ENCODE assay signal across 22 cellular contexts in genomic region chr6:133724726-133725125, GRCh38.
A peak's percentile ranks its signal among the peaks of the same experiment; 100 is the strongest.
DNase-seq lines count a peak whose midpoint lies in the region; ATAC-seq, FAIRE-seq and TF ChIP-seq lines count a peak whose summit lies in the region.
"Had no signal": no experiment of that assay in that cellular context is flagged by ENCODE, and none has a peak within 500 bp of the region (broad histone marks: within the 10 kb centered on the region; RNA-seq: fewer than 3 reads in every experiment).

No MANE protein-coding gene starts in this region.

- H3K79me2 ChIP-seq in ACC112 (ENCODE audit: control insufficient read depth, insufficient read depth, low read length, unreplicated experiment) (no peaks in the 10 kb centered on the region), astrocyte (ENCODE audit: insufficient read depth, low read length) (no peaks in the 10 kb centered on the region), neural progenitor cell (ENCODE audit: low read depth) (no peaks in the 10 kb centered on the region)

- ATAC-seq in CD4-positive, alpha-beta T cell (ENCODE audit: poor library complexity), result no peak
- no peak for ATAC-seq in left lobe of liver
- ATAC-seq: A549 had no signal

- H3K4me2 ChIP-seq in astrocyte (ENCODE audit: low read length) (peak overlapping the region; percentile 25), neural progenitor cell (no peak overlapping the region)
- H3K4me2 ChIP-seq: A549 had no signal

- H3K4me1 ChIP-seq in ACC112 (ENCODE audit: control insufficient read depth, insufficient read depth, low read length, unreplicated experiment) (peaks cover 7% of the 10 kb centered on the region), astrocyte (ENCODE audit: insufficient read depth, low read length) (no peaks in the 10 kb centered on the region), neural progenitor cell (peaks cover 5% of the 10 kb centered on the region)
- H3K4me1 ChIP-seq: A549, breast epithelium, right atrium auricular region had no signal

- TF ChIP-seq CTCF in astrocyte (IDR thresholded peaks at IDR 0.05; ENCODE audit: insufficient read depth, low read depth, low read length), result no peak
- TF ChIP-seq CTCF in CD4-positive, alpha-beta T cell (IDR thresholded peaks at IDR 0.05), result no peak
- TF ChIP-seq CTCF in neural progenitor cell (IDR thresholded peaks at IDR 0.05), result no peak

- H3K9me3 ChIP-seq in astrocyte (ENCODE audit: insufficient read depth, low read depth, low read length) (no peaks in the 10 kb centered on the region), neural progenitor cell (ENCODE audit: low read depth) (no peaks in the 10 kb centered on the region)
- H3K9me3 ChIP-seq in CD4-positive, alpha-beta T cell (ENCODE audit: control insufficient read depth, low read length), result no peaks in the 10 kb centered on the region
- H3K9me3 ChIP-seq: neutrophil had no signal

- H3K27me3 Mint-ChIP-seq in astrocyte (ENCODE audit: low read depth, unreplicated experiment), result no peaks in the 10 kb centered on the region
- H3K27me3 Mint-ChIP-seq in CD4-positive, alpha-beta T cell, result peaks cover 7% of the 10 kb centered on the region
- H3K27me3 Mint-ChIP-seq in neural progenitor cell (ENCODE audit: insufficient read depth, low read depth), result no peaks in the 10 kb centered on the region
- H3K27me3 Mint-ChIP-seq: activated naive CD4-positive, alpha-beta T cell treated with anti-CD3 and anti-CD28 coated beads, Interleukin-2, amount 10 ng/mL, durations not matched to agents 7 days and 5 days; stimulated activated naive CD8-positive, alpha-beta T cell treated with anti-CD3 and anti-CD28 coated beads, Interleukin-15, Interleukin-2, amounts not matched to agents 100 ng/mL and 50 ng/mL, for 24 hours; type B pancreatic cell had no signal

- H3K4me3 Mint-ChIP-seq in astrocyte (ENCODE audit: unreplicated experiment) (no peak overlapping the region), neural progenitor cell (no peak overlapping the region)
- no peak overlapping the region for H3K4me3 Mint-ChIP-seq in CD4-positive, alpha-beta T cell
- H3K4me3 Mint-ChIP-seq: activated CD4-positive, alpha-beta T cell treated with anti-CD3 and anti-CD28 coated beads, Interleukin-2, amount 10 ng/mL, durations not matched to agents 24 days and 14 days; activated naive CD4-positive, alpha-beta T cell treated with anti-CD3 and anti-CD28 coated beads, Interleukin-2, amount 10 ng/mL, durations not matched to agents 7 days and 5 days; stimulated activated naive CD8-positive, alpha-beta T cell treated with anti-CD3 and anti-CD28 coated beads, Interleukin-15, Interleukin-2, amounts not matched to agents 100 ng/mL and 50 ng/mL, for 24 hours; type B pancreatic cell had no signal

- peak overlapping the region; percentile 39 for H3K27ac ChIP-seq in ACC112 (ENCODE audit: low read depth, low read length)
- H3K27ac ChIP-seq in astrocyte (ENCODE audit: low read depth, low read length), result no peak overlapping the region
- no peak overlapping the region for H3K27ac ChIP-seq in CD4-positive, alpha-beta T cell (ENCODE audit: low read depth, low read length)
- no peak overlapping the region for H3K27ac ChIP-seq in neural progenitor cell
- H3K27ac ChIP-seq: A549, breast epithelium, neutrophil, right atrium auricular region had no signal

- H4K20me1 ChIP-seq in astrocyte (ENCODE audit: insufficient read depth, low read length) (no peaks in the 10 kb centered on the region), neural progenitor cell (ENCODE audit: low read depth) (no peaks in the 10 kb centered on the region)

- H3K27me3 ChIP-seq in ACC112 (ENCODE audit: insufficient read depth, low read length), result no peaks in the 10 kb centered on the region
- H3K27me3 ChIP-seq in astrocyte (ENCODE audit: insufficient read depth, low read length), result no peaks in the 10 kb centered on the region
- no peaks in the 10 kb centered on the region for H3K27me3 ChIP-seq in CD4-positive, alpha-beta T cell (ENCODE audit: control insufficient read depth, insufficient read depth, low read length)
- H3K27me3 ChIP-seq in neural progenitor cell, result no peaks in the 10 kb centered on the region
- H3K27me3 ChIP-seq: breast epithelium, neutrophil, right atrium auricular region had no signal

- no peak overlapping the region for H3K9ac ChIP-seq in astrocyte (ENCODE audit: low read length)
- no peak overlapping the region for H3K9ac ChIP-seq in neural progenitor cell

- peak overlapping the region; percentile 5; the same call in 1 of the 2 replicates for H3K4me3 ChIP-seq in ACC112 (ENCODE audit: low read depth, low read length)
- H3K4me3 ChIP-seq in astrocyte (ENCODE audit: insufficient read depth, low read depth, low read length), result no peak overlapping the region
- no peak overlapping the region for H3K4me3 ChIP-seq in neural progenitor cell
- H3K4me3 ChIP-seq: A549, breast epithelium, right atrium auricular region had no signal

- H3K27ac Mint-ChIP-seq in astrocyte (ENCODE audit: unreplicated experiment) (peak overlapping the region; percentile 81), neural progenitor cell (no peak overlapping the region)
- H3K27ac Mint-ChIP-seq in CD4-positive, alpha-beta T cell, result no peak overlapping the region
- H3K27ac Mint-ChIP-seq: activated CD4-positive, alpha-beta T cell treated with anti-CD3 and anti-CD28 coated beads, Interleukin-2, amount 10 ng/mL, durations not matched to agents 24 days and 14 days; activated naive CD4-positive, alpha-beta T cell treated with anti-CD3 and anti-CD28 coated beads, Interleukin-2, amount 10 ng/mL, durations not matched to agents 7 days and 5 days; stimulated activated naive CD8-positive, alpha-beta T cell treated with anti-CD3 and anti-CD28 coated beads, Interleukin-15, Interleukin-2, amounts not matched to agents 100 ng/mL and 50 ng/mL, for 24 hours; type B pancreatic cell had no signal

- intact Hi-C loops in CD4-positive, alpha-beta T cell (cut with DNase I, micrococcal nuclease), result no loop called here

- CTCF ChIA-PET in CD4-positive, alpha-beta T cell (lab: Charles Lee), result no interaction called here

- H3K36me3 Mint-ChIP-seq in astrocyte (ENCODE audit: low read depth, unreplicated experiment), result no peaks in the 10 kb centered on the region
- no peaks in the 10 kb centered on the region for H3K36me3 Mint-ChIP-seq in CD4-positive, alpha-beta T cell (ENCODE audit: low read depth)
- no peaks in the 10 kb centered on the region for H3K36me3 Mint-ChIP-seq in neural progenitor cell
- H3K36me3 Mint-ChIP-seq: activated naive CD4-positive, alpha-beta T cell treated with anti-CD3 and anti-CD28 coated beads, Interleukin-2, amount 10 ng/mL, durations not matched to agents 7 days and 5 days had no signal

- peaks cover 8% of the 10 kb centered on the region for H3K4me1 Mint-ChIP-seq in astrocyte (ENCODE audit: low read depth, unreplicated experiment)
- no peaks in the 10 kb centered on the region for H3K4me1 Mint-ChIP-seq in CD4-positive, alpha-beta T cell (ENCODE audit: low read depth)
- H3K4me1 Mint-ChIP-seq in neural progenitor cell, result no peaks in the 10 kb centered on the region
- H3K4me1 Mint-ChIP-seq: activated CD4-positive, alpha-beta T cell treated with anti-CD3 and anti-CD28 coated beads, Interleukin-2, amount 10 ng/mL, durations not matched to agents 24 days and 14 days; activated naive CD4-positive, alpha-beta T cell treated with anti-CD3 and anti-CD28 coated beads, Interleukin-2, amount 10 ng/mL, durations not matched to agents 7 days and 5 days had no signal

- H2AFZ ChIP-seq in ACC112 (ENCODE audit: low read length, unreplicated experiment), result peak overlapping the region; percentile 35
- H2AFZ ChIP-seq in astrocyte (ENCODE audit: low read depth, low read length), result no peak overlapping the region
- no peak overlapping the region for H2AFZ ChIP-seq in neural progenitor cell (replicated peaks)

- FAIRE-seq in astrocyte (lab: Jason Lieb, UNC), result peak; percentile 69
- FAIRE-seq: G401.6, GM12891 had no signal

- POLR2A ChIA-PET in CD4-positive, alpha-beta T cell (lab: Charles Lee), result no interaction called here

- peak; percentile 92 for DNase-seq in HS-27A (ENCODE audit: low read depth)
- DNase-seq in astrocyte (ENCODE audit: low read depth), result peak; percentile 57
- DNase-seq in foreskin melanocyte, result peak; percentile 66
- no peak for DNase-seq in CD4-positive, alpha-beta T cell
- DNase-seq in left lobe of liver (ENCODE audit: low spot score), result no peak
- no peak for DNase-seq in neural progenitor cell (ENCODE audit: low spot score)
- DNase-seq in MV-4-11 (lab: John Stamatoyannopoulos, UW), result no peak
- DNase-seq: activated CD4-positive, alpha-beta T cell treated with anti-CD3 and anti-CD28 coated beads, Interleukin-2, amount 10 ng/mL, durations not matched to agents 24 days and 14 days; activated naive CD4-positive, alpha-beta T cell treated with anti-CD3 and anti-CD28 coated beads, Interleukin-2, amount 10 ng/mL, durations not matched to agents 7 days and 5 days; hippocampal formation; KBM-7; NCI-H1105; RPMI8226 had no signal

- no peaks in the 10 kb centered on the region for H3F3A ChIP-seq in neural progenitor cell (ENCODE audit: low read depth)

- H3K36me3 ChIP-seq in ACC112 (ENCODE audit: insufficient read depth, low read length) (no peaks in the 10 kb centered on the region), astrocyte (ENCODE audit: insufficient read depth, low read length) (no peaks in the 10 kb centered on the region), neural progenitor cell (no peaks in the 10 kb centered on the region)
- H3K36me3 ChIP-seq: breast epithelium, neutrophil, right atrium auricular region had no signal

- H3K9me3 Mint-ChIP-seq in astrocyte (ENCODE audit: unreplicated experiment) (peaks cover 11% of the 10 kb centered on the region), neural progenitor cell (peaks cover 11% of the 10 kb centered on the region)
- H3K9me3 Mint-ChIP-seq in CD4-positive, alpha-beta T cell, result peaks cover 5% of the 10 kb centered on the region
- H3K9me3 Mint-ChIP-seq: activated CD4-positive, alpha-beta T cell treated with anti-CD3 and anti-CD28 coated beads, Interleukin-2, amount 10 ng/mL, durations not matched to agents 24 days and 14 days; activated naive CD4-positive, alpha-beta T cell treated with anti-CD3 and anti-CD28 coated beads, Interleukin-2, amount 10 ng/mL, durations not matched to agents 7 days and 5 days had no signal

Comparison
In these comparisons a context has a peak if more than half of its experiments do, and no peak if none do; other contexts are left out.
1. DNase-seq: peak in HS-27A (single experiment), astrocyte (single experiment) and foreskin melanocyte (single experiment); none in CD4-positive, alpha-beta T cell (0 of 10), left lobe of liver (single experiment), neural progenitor cell (single experiment) and MV-4-11 (single experiment).